10 cellular contexts compared by ENCODE assay signal in genomic region chr1:46717654-46718053, GRCh38. TPM values are rescaled to one million over a fixed set of nuclear protein-coding genes. Genes with fewer than 3 reads are reported as not detected.
A peak's percentile ranks its signal among the peaks of the same experiment; 100 is the strongest.
DNase-seq lines count a peak whose midpoint lies in the region; ATAC-seq and TF ChIP-seq lines count a peak whose summit lies in the region.
"Had no signal": no experiment of that assay in that cellular context is flagged by ENCODE, and none has a peak within 500 bp of the region (broad histone marks: within the 10 kb centered on the region; RNA-seq: fewer than 3 reads in every experiment).

No MANE protein-coding gene starts in this region.

- no peak for DNase-seq in activated T-cell treated with anti-CD3 and anti-CD28 coated beads, Interleukin-2, amount 50 U/mL, for 4 hours
- no peak for DNase-seq in activated T-cell treated with anti-CD3 and anti-CD28 coated beads, Interleukin-2, amount 50 U/mL, for 1 hour
- DNase-seq in activated T-helper 1 cell treated with anti-CD3 and anti-CD28 coated beads, Interleukin-12 subunit alpha, Interleukin-12 subunit beta, Interleukin-2, Interleukin-4 antibody, amounts not matched to agents 30 ng/mL and 10 ng/mL and 1 ng/mL, durations not matched to agents 14 hours and 24 hours and 36 hours (ENCODE audit: low spot score): no peak
- no peak for DNase-seq in thoracic aorta (ENCODE audit: low spot score)
- no peak for DNase-seq in stimulated activated naive CD4-positive, alpha-beta T cell (lab: John Stamatoyannopoulos, UW)
- no peak for DNase-seq in NCI-H226
- no peak for DNase-seq in RPMI8226
- DNase-seq: DMS153; stimulated activated CD4-positive, alpha-beta T cell treated with anti-CD3 and anti-CD28 coated beads, Interleukin-1b, Interleukin-23, amount 100 ng/mL, for 48 hours had no signal

- H3K27me3 Mint-ChIP-seq in activated T-cell treated with anti-CD3 and anti-CD28 coated beads, Interleukin-2, amount 50 U/mL, for 4 hours (ENCODE audit: low read depth): no peaks in the 10 kb centered on the region
- no peaks in the 10 kb centered on the region for H3K27me3 Mint-ChIP-seq in activated T-helper 1 cell treated with anti-CD3 and anti-CD28 coated beads, Interleukin-12 subunit alpha, Interleukin-12 subunit beta, Interleukin-2, Interleukin-4 antibody, amounts not matched to agents 30 ng/mL and 10 ng/mL and 1 ng/mL, durations not matched to agents 14 hours and 24 hours and 36 hours (ENCODE audit: insufficient read depth)

- peaks cover 16% of the 10 kb centered on the region for H3K4me1 ChIP-seq in iPS-20b (ENCODE audit: insufficient read depth, low read length)
- H3K4me1 ChIP-seq in thoracic aorta (ENCODE audit: control insufficient read depth in 1 of 2, low read depth in 2 of 2): peaks cover 20 to 26% of the 10 kb centered on the region in 2 donors

- H3K27ac Mint-ChIP-seq in activated T-helper 1 cell treated with anti-CD3 and anti-CD28 coated beads, Interleukin-12 subunit alpha, Interleukin-12 subunit beta, Interleukin-2, Interleukin-4 antibody, amounts not matched to agents 30 ng/mL and 10 ng/mL and 1 ng/mL, durations not matched to agents 14 hours and 24 hours and 36 hours: peak overlapping the region; percentile 94

- peaks cover 44% of the 10 kb centered on the region for H3K4me1 Mint-ChIP-seq in activated T-cell treated with anti-CD3 and anti-CD28 coated beads, Interleukin-2, amount 50 U/mL, for 4 hours (ENCODE audit: low read depth)
- peaks cover 41% of the 10 kb centered on the region for H3K4me1 Mint-ChIP-seq in activated T-helper 1 cell treated with anti-CD3 and anti-CD28 coated beads, Interleukin-12 subunit alpha, Interleukin-12 subunit beta, Interleukin-2, Interleukin-4 antibody, amounts not matched to agents 30 ng/mL and 10 ng/mL and 1 ng/mL, durations not matched to agents 14 hours and 24 hours and 36 hours (ENCODE audit: low read depth)

- H3K27me3 ChIP-seq in iPS-20b (ENCODE audit: insufficient read depth, low read length) (no peaks in the 10 kb centered on the region), thoracic aorta (replicated peaks; ENCODE audit: insufficient read depth) (no peaks in the 10 kb centered on the region)

- peak overlapping the region; percentile 87; the same call in 1 of the 2 replicates for H3K9ac ChIP-seq in iPS-20b (ENCODE audit: low read depth, low read length)

- intact Hi-C loops in activated T-helper 1 cell treated with anti-CD3 and anti-CD28 coated beads, Interleukin-12 subunit alpha, Interleukin-12 subunit beta, Interleukin-2, Interleukin-4 antibody, amounts not matched to agents 30 ng/mL and 10 ng/mL and 1 ng/mL, durations not matched to agents 14 hours and 24 hours and 36 hours (cut with micrococcal nuclease): loop anchor here (2.0 to 5.0 kb wide), 4 partner anchors 41 to 470 kb away; partner anchors contain the start of genes LRRC41, RAD54L and UQCRH

- no peak for ATAC-seq in activated T-cell treated with anti-CD3 and anti-CD28 coated beads, Interleukin-2, amount 50 U/mL, for 4 hours
- no peak for ATAC-seq in thoracic aorta (ENCODE audit: insufficient number of reproducible peaks, low FRiP score, low read depth)

- H3K36me3 ChIP-seq in iPS-20b (ENCODE audit: insufficient read depth, low read depth, low read length): peaks cover 34% of the 10 kb centered on the region
- peaks cover 22% of the 10 kb centered on the region for H3K36me3 ChIP-seq in thoracic aorta

- no peaks in the 10 kb centered on the region for H3K9me3 Mint-ChIP-seq in activated T-cell treated with anti-CD3 and anti-CD28 coated beads, Interleukin-2, amount 50 U/mL, for 4 hours
- no peaks in the 10 kb centered on the region for H3K9me3 Mint-ChIP-seq in activated T-helper 1 cell treated with anti-CD3 and anti-CD28 coated beads, Interleukin-12 subunit alpha, Interleukin-12 subunit beta, Interleukin-2, Interleukin-4 antibody, amounts not matched to agents 30 ng/mL and 10 ng/mL and 1 ng/mL, durations not matched to agents 14 hours and 24 hours and 36 hours

- no peak for TF ChIP-seq CTCF in thoracic aorta (IDR thresholded peaks at IDR 0.05)

- H3K9me3 ChIP-seq in iPS-20b (ENCODE audit: insufficient read depth, low read depth, low read length) (no peaks in the 10 kb centered on the region), thoracic aorta (no peaks in the 10 kb centered on the region)

- peak overlapping the region; percentile 92 for H3K4me3 ChIP-seq in iPS-20b (ENCODE audit: low read length)
- H3K4me3 ChIP-seq in thoracic aorta: peak overlapping the region; percentile 97

- peaks cover 15% of the 10 kb centered on the region for H3K36me3 Mint-ChIP-seq in activated T-cell treated with anti-CD3 and anti-CD28 coated beads, Interleukin-2, amount 50 U/mL, for 4 hours (ENCODE audit: insufficient read depth)
- H3K36me3 Mint-ChIP-seq in activated T-helper 1 cell treated with anti-CD3 and anti-CD28 coated beads, Interleukin-12 subunit alpha, Interleukin-12 subunit beta, Interleukin-2, Interleukin-4 antibody, amounts not matched to agents 30 ng/mL and 10 ng/mL and 1 ng/mL, durations not matched to agents 14 hours and 24 hours and 36 hours (ENCODE audit: low read depth): peaks cover 18% of the 10 kb centered on the region

- peak overlapping the region; percentile 97 for H3K4me3 Mint-ChIP-seq in activated T-cell treated with anti-CD3 and anti-CD28 coated beads, Interleukin-2, amount 50 U/mL, for 4 hours
- H3K4me3 Mint-ChIP-seq in activated T-helper 1 cell treated with anti-CD3 and anti-CD28 coated beads, Interleukin-12 subunit alpha, Interleukin-12 subunit beta, Interleukin-2, Interleukin-4 antibody, amounts not matched to agents 30 ng/mL and 10 ng/mL and 1 ng/mL, durations not matched to agents 14 hours and 24 hours and 36 hours: peak overlapping the region; percentile 97

- H3K27ac ChIP-seq in iPS-20b (ENCODE audit: low read length): no peak overlapping the region
- no peak overlapping the region for H3K27ac ChIP-seq in thoracic aorta

RNA-seq across cellular contexts. Expression of gene EFCAB14, which starts 1.3 kb away (rescaled TPM):
- 10 to 100 TPM; 46.8 to 48.6 (median 48.4) TPM for total RNA-seq in activated T-cell treated with anti-CD3 and anti-CD28 coated beads, Interleukin-2, amount 50 U/mL, for 4 hours
- total RNA-seq in activated T-helper 1 cell treated with anti-CD3 and anti-CD28 coated beads, Interleukin-12 subunit alpha, Interleukin-12 subunit beta, Interleukin-2, Interleukin-4 antibody, amounts not matched to agents 30 ng/mL and 10 ng/mL and 1 ng/mL, durations not matched to agents 14 hours and 24 hours and 36 hours: 67.0 and 70.4 TPM in 2 replicates
- 100 to 1,000 TPM; 102 to 107 TPM for total RNA-seq in thoracic aorta

RNA-seq across cellular contexts. Expression of gene TEX38, which starts 46.0 kb away (rescaled TPM):
- total RNA-seq in activated T-cell treated with anti-CD3 and anti-CD28 coated beads, Interleukin-2, amount 50 U/mL, for 4 hours: not detected
- total RNA-seq in activated T-helper 1 cell treated with anti-CD3 and anti-CD28 coated beads, Interleukin-12 subunit alpha, Interleukin-12 subunit beta, Interleukin-2, Interleukin-4 antibody, amounts not matched to agents 30 ng/mL and 10 ng/mL and 1 ng/mL, durations not matched to agents 14 hours and 24 hours and 36 hours: 0.18 TPM in 1 of 2 replicates, not detected in the other
- total RNA-seq in thoracic aorta: not detected

RNA-seq across cellular contexts. Expression of gene ATPAF1, which starts 49.5 kb away (rescaled TPM):
- 10 to 100 TPM; 35.7 to 42.5 (median 39.3) TPM for total RNA-seq in activated T-cell treated with anti-CD3 and anti-CD28 coated beads, Interleukin-2, amount 50 U/mL, for 4 hours
- 40.9 and 46.3 TPM in 2 replicates for total RNA-seq in activated T-helper 1 cell treated with anti-CD3 and anti-CD28 coated beads, Interleukin-12 subunit alpha, Interleukin-12 subunit beta, Interleukin-2, Interleukin-4 antibody, amounts not matched to agents 30 ng/mL and 10 ng/mL and 1 ng/mL, durations not matched to agents 14 hours and 24 hours and 36 hours
- total RNA-seq in thoracic aorta: 10 to 100 TPM; 38.5 to 55.6 TPM
